10 cellular contexts compared by ENCODE assay signal in genomic region chr2:177251165-177251542, GRCh38. TPM values are rescaled to one million over a fixed set of nuclear protein-coding genes. Genes with fewer than 3 reads are reported as not detected.
DNase-seq lines count a peak whose midpoint lies in the region; ATAC-seq and TF ChIP-seq lines count a peak whose summit lies in the region.
"Had no signal": no experiment of that assay in that cellular context is flagged by ENCODE, and none has a peak within 500 bp of the region (broad histone marks: within the 10 kb centered on the region; RNA-seq: fewer than 3 reads in every experiment).

No MANE protein-coding gene starts in this region.

- H3K4me3 Mint-ChIP-seq in chondrocyte (ENCODE audit: unreplicated experiment), result peak overlapping the region; percentile 33
- H3K4me3 Mint-ChIP-seq in natural killer cell, result peak overlapping the region; percentile 85

- no peaks in the 10 kb centered on the region for H3K36me3 ChIP-seq in left ventricle myocardium inferior
- H3K36me3 ChIP-seq: prostate gland had no signal

- intact Hi-C loops in left ventricle myocardium inferior (cut with micrococcal nuclease), result no loop called here
- intact Hi-C loops in Right ventricle myocardium inferior (cut with DNase I), result no loop called here
- intact Hi-C loops in natural killer cell (cut with micrococcal nuclease), result no loop called here

- H3K9me3 Mint-ChIP-seq in chondrocyte (ENCODE audit: low read depth) (no peaks in the 10 kb centered on the region), natural killer cell (peaks cover 0 to 2% of the 10 kb centered on the region in 2 donors)

- DNase-seq in left ventricle myocardium inferior (no peak), Right ventricle myocardium inferior (ENCODE audit: missing footprints) (no peak), chondrocyte (ENCODE audit: low spot score) (no peak), natural killer cell (no peak), A172 (ENCODE audit: low spot score) (no peak), T1000 (lab: John Stamatoyannopoulos, UW) (no peak)
- DNase-seq: activated CD4-positive, alpha-beta T cell treated with anti-CD3 and anti-CD28 coated beads for 48 hours had no signal

- H3K27ac ChIP-seq in left ventricle myocardium inferior (replicated peaks), result peak overlapping the region; percentile 65

- H3K27me3 Mint-ChIP-seq in chondrocyte (ENCODE audit: low read depth) (no peaks in the 10 kb centered on the region), natural killer cell (ENCODE audit: low read depth in 2 of 2) (no peaks in the 10 kb centered on the region)

- H3K4me1 ChIP-seq in left ventricle myocardium inferior, result peaks cover 100% of the 10 kb centered on the region

- H3K27ac Mint-ChIP-seq in chondrocyte (ENCODE audit: unreplicated experiment), result peak overlapping the region; percentile 91
- peak overlapping the region; percentile 99 to 100 for H3K27ac Mint-ChIP-seq in natural killer cell

- no peak for TF ChIP-seq CTCF in left ventricle myocardium inferior (IDR thresholded peaks at IDR 0.05; ENCODE audit: borderline replicate concordance)
- no peak for TF ChIP-seq CTCF in chondrocyte (IDR thresholded peaks at IDR 0.05)
- no peak for TF ChIP-seq CTCF in natural killer cell (IDR thresholded peaks at IDR 0.05)

- H3K36me3 Mint-ChIP-seq in chondrocyte (ENCODE audit: low read depth) (peaks cover 5% of the 10 kb centered on the region), natural killer cell (no peaks in the 10 kb centered on the region)

- no peaks in the 10 kb centered on the region for H3K27me3 ChIP-seq in left ventricle myocardium inferior (ENCODE audit: low read depth)

- H3K4me3 ChIP-seq in left ventricle myocardium inferior, result no peak overlapping the region
- H3K4me3 ChIP-seq: prostate gland had no signal

- H3K9me3 ChIP-seq in left ventricle myocardium inferior (replicated peaks), result no peaks in the 10 kb centered on the region
- H3K9me3 ChIP-seq: prostate gland had no signal

- ATAC-seq in Right ventricle myocardium inferior, result no peak
- no peak for ATAC-seq in natural killer cell
- ATAC-seq in HG03095 (IDR thresholded peaks at IDR 0.05; ENCODE audit: unreplicated experiment), result no peak
- ATAC-seq in HG03175 (IDR thresholded peaks at IDR 0.05; ENCODE audit: unreplicated experiment), result no peak

- peaks cover 79% of the 10 kb centered on the region for H3K4me1 Mint-ChIP-seq in chondrocyte (ENCODE audit: low read depth)
- H3K4me1 Mint-ChIP-seq in natural killer cell, result peaks cover 77 to 84% of the 10 kb centered on the region in 2 donors

RNA-seq across cellular contexts. Expression of gene NFE2L2, which starts 13.4 kb away (rescaled TPM):
- total RNA-seq in left ventricle myocardium inferior (50.7 TPM), Right ventricle myocardium inferior (53.4 TPM), chondrocyte (65.7 to 88.2 TPM (median 86.8 TPM) in 3 replicates), natural killer cell (10 to 100 TPM; 76.0 to 99.8 (median 84.6) TPM)
- 47.1 and 51.1 TPM in 2 replicates for total RNA-seq in A172 (2014; rRNA removed; shearing (Covaris generic))

RNA-seq across cellular contexts. Expression of gene HNRNPA3, which starts 38.6 kb away (rescaled TPM):
- total RNA-seq in left ventricle myocardium inferior (73.2 TPM), Right ventricle myocardium inferior (66.6 TPM), chondrocyte (98.0 to 153 TPM (median 106 TPM) in 3 replicates), natural killer cell (100 to 1,000 TPM; 223 to 298 (median 289) TPM)
- 37.8 and 41.3 TPM in 2 replicates for total RNA-seq in A172 (2014; rRNA removed; shearing (Covaris generic))
